1 cellular context compared by ENCODE assay signal in genomic region chr16:68079616-68080344, GRCh38.
TF ChIP-seq lines count a peak whose summit lies in the region.

No MANE protein-coding gene starts in this region.

TF ChIP-seq in K562, 482 proteins besides CTCF, POLR2A, EP300 and RAD21 (continued from another document and continues in another):
- TF ChIP-seq ARID3A (IDR thresholded peaks at IDR 0.05; ENCODE audit: borderline replicate concordance, low read depth, low read length) = peak; percentile 92
- no peak for TF ChIP-seq ZBTB26 (CRISPR knock-in tag; IDR thresholded peaks at IDR 0.05)
- TF ChIP-seq ZNF140 (CRISPR knock-in tag; IDR thresholded peaks at IDR 0.05) = no peak
- TF ChIP-seq ETS1 (conservative IDR thresholded peaks at IDR 0.05; ENCODE audit: control insufficient read depth, low read depth, low read length) = no peak
- no peak; the same call in none of the 2 replicates for TF ChIP-seq HDAC8 (tag; IDR thresholded peaks at IDR 0.05)
- TF ChIP-seq ZNF644 (tag; IDR thresholded peaks at IDR 0.05; ENCODE audit: low read depth) = peak; percentile 68
- TF ChIP-seq ZNF395 (CRISPR knock-in tag; IDR thresholded peaks at IDR 0.05) = peak; percentile 95
- no peak for TF ChIP-seq MECOM (CRISPR knock-in tag; IDR thresholded peaks at IDR 0.05)
- no peak for TF ChIP-seq TRIM25 (IDR thresholded peaks at IDR 0.05; ENCODE audit: borderline replicate concordance)
- peak; percentile 98 to 99 for TF ChIP-seq FOXK2 (conservative IDR thresholded peaks at IDR 0.05 in 1 of 2, IDR thresholded peaks at IDR 0.05 in 1 of 2; ENCODE audit: low read depth in 2 of 2)
- TF ChIP-seq CSDE1 (IDR thresholded peaks at IDR 0.05) = no peak
- no peak for TF ChIP-seq ZBTB43 (CRISPR knock-in tag; IDR thresholded peaks at IDR 0.05)
- peak; percentile 59; the same call in 1 of the 2 replicates for TF ChIP-seq ZNF311 (CRISPR knock-in tag; IDR thresholded peaks at IDR 0.05)
- no peak for TF ChIP-seq SLC30A9 (CRISPR knock-in tag; IDR thresholded peaks at IDR 0.05)
- no peak for TF ChIP-seq GTF2B (IDR thresholded peaks at IDR 0.05; ENCODE audit: extremely low read depth, insufficient read length)
- peak; percentile 57 for TF ChIP-seq KLF13 (tag; IDR thresholded peaks at IDR 0.05; ENCODE audit: borderline replicate concordance, low read depth)
- peak; percentile 62 for TF ChIP-seq MBD2 (IDR thresholded peaks at IDR 0.05; ENCODE audit: borderline replicate concordance, low read depth)
- TF ChIP-seq CEBPB (tag; IDR thresholded peaks at IDR 0.05) = peak; percentile 55
- TF ChIP-seq UBTF (IDR thresholded peaks at IDR 0.05; ENCODE audit: borderline replicate concordance in 1 of 2, low read depth in 2 of 2, low read length in 2 of 2) = 0 out of 4 replicates have a peak, but pooled peaks of 1 of the 2 experiments have one; percentile 39
- TF ChIP-seq NFIC (IDR thresholded peaks at IDR 0.05) = 0 out of 2 replicates have a peak, but pooled peaks have one; percentile 24
- TF ChIP-seq DDX20 (tag; IDR thresholded peaks at IDR 0.05; ENCODE audit: low read depth) = peak; percentile 37; the same call in 1 of the 2 replicates
- no peak for TF ChIP-seq ZKSCAN1 (IDR thresholded peaks at IDR 0.05; ENCODE audit: low read depth, low read length)
- peak; percentile 58 for TF ChIP-seq SAP30 (IDR thresholded peaks at IDR 0.05; ENCODE audit: borderline replicate concordance, insufficient read depth, low read depth, low read length, poor library complexity, severe bottlenecking)
- peak in 1 of 3 experiments; percentile 69; a peak in 2 of 6 replicates for TF ChIP-seq ZBTB11 (CRISPR knock-in tag; IDR thresholded peaks at IDR 0.05)
- TF ChIP-seq POLR3G (IDR thresholded peaks at IDR 0.05; ENCODE audit: extremely low read depth, insufficient read length, insufficient replicate concordance) = no peak
- peak; percentile 59 for TF ChIP-seq TBP (optimal IDR thresholded peaks at IDR 0.05; ENCODE audit: low read depth, low read length)
- TF ChIP-seq SMAD1 (IDR thresholded peaks at IDR 0.05; ENCODE audit: low read depth, low read length, partially characterized antibody) = no peak
- no peak; the same call in 1 of the 2 replicates for TF ChIP-seq NKRF (IDR thresholded peaks at IDR 0.05; ENCODE audit: borderline replicate concordance)
- peak in 1 of 2 experiments; percentile 70; a peak in 2 of 4 replicates for TF ChIP-seq TBL1XR1 (IDR thresholded peaks at IDR 0.05; ENCODE audit: low read length in 2 of 2)
- peak; percentile 91 for TF ChIP-seq CTBP1 (IDR thresholded peaks at IDR 0.05; ENCODE audit: borderline replicate concordance)
- TF ChIP-seq EHMT2 (IDR thresholded peaks at IDR 0.05) = no peak
- no peak for TF ChIP-seq STAG1 (CRISPR knock-in tag; IDR thresholded peaks at IDR 0.05; ENCODE audit: borderline replicate concordance)
- no peak for TF ChIP-seq POU5F1 (IDR thresholded peaks at IDR 0.05; ENCODE audit: borderline replicate concordance, low read depth, low read length, partially characterized antibody)
- TF ChIP-seq ZNF12 (CRISPR knock-in tag; IDR thresholded peaks at IDR 0.05) = no peak; the same call in 1 of the 2 replicates
- TF ChIP-seq TRIM24 (IDR thresholded peaks at IDR 0.05) = peak; percentile 13 to 66; a peak in 2 of 4 replicates
- no peak; the same call in 1 of the 2 replicates for TF ChIP-seq ZNF133 (CRISPR knock-in tag; IDR thresholded peaks at IDR 0.05)
- TF ChIP-seq MTA3 (IDR thresholded peaks at IDR 0.05; ENCODE audit: borderline replicate concordance) = peak; percentile 88; the same call in 1 of the 2 replicates
- TF ChIP-seq GABPA (tag; conservative IDR thresholded peaks at IDR 0.05; ENCODE audit: low read depth) = peak; percentile 87
- peak; percentile 42; the same call in 1 of the 2 replicates for TF ChIP-seq NCOA6 (IDR thresholded peaks at IDR 0.05)
